22 cellular contexts compared by ENCODE assay signal in genomic region chr4:38495481-38495880, GRCh38.
A peak's percentile ranks its signal among the peaks of the same experiment; 100 is the strongest.
DNase-seq lines count a peak whose midpoint lies in the region; ATAC-seq and TF ChIP-seq lines count a peak whose summit lies in the region.
"Had no signal": no experiment of that assay in that cellular context is flagged by ENCODE, and none has a peak within 500 bp of the region (broad histone marks: within the 10 kb centered on the region; RNA-seq: fewer than 3 reads in every experiment).

No MANE protein-coding gene starts in this region.

- H3K27ac ChIP-seq in GM23338 (ENCODE audit: low read depth) = no peak overlapping the region
- H3K27ac ChIP-seq in endodermal cell (ENCODE audit: low read depth, low read length) = no peak overlapping the region
- no peak overlapping the region for H3K27ac ChIP-seq in mesendoderm (ENCODE audit: low read depth, low read length)
- H3K27ac ChIP-seq: KMS-11, SJSA1 had no signal

- no peak overlapping the region for H3K18ac ChIP-seq in mesendoderm (ENCODE audit: low read length)

- H2AK5ac ChIP-seq in mesendoderm (ENCODE audit: low read length) = no peak overlapping the region

- no peak overlapping the region for H3K27ac Mint-ChIP-seq in GM23338
- H3K27ac Mint-ChIP-seq in WTC11 = no peak overlapping the region
- H3K27ac Mint-ChIP-seq in endodermal cell = no peak overlapping the region
- no peak overlapping the region for H3K27ac Mint-ChIP-seq in mesothelial cell of epicardium
- H3K27ac Mint-ChIP-seq: CD8-positive, alpha-beta T cell; HFFc6 had no signal

- H3K9me3 Mint-ChIP-seq in GM23338 (no peaks in the 10 kb centered on the region), WTC11 (no peaks in the 10 kb centered on the region), endodermal cell (no peaks in the 10 kb centered on the region), mesothelial cell of epicardium (no peaks in the 10 kb centered on the region)
- H3K9me3 Mint-ChIP-seq: CD8-positive, alpha-beta T cell; HFFc6 had no signal

- H3K27me3 ChIP-seq in GM23338 (ENCODE audit: insufficient read depth) (no peaks in the 10 kb centered on the region), endodermal cell (ENCODE audit: control insufficient read depth, insufficient read depth, low read length, poor library complexity, severe bottlenecking) (no peaks in the 10 kb centered on the region), mesendoderm (ENCODE audit: insufficient read depth, low read length, poor library complexity) (no peaks in the 10 kb centered on the region)
- H3K27me3 ChIP-seq: SJSA1 had no signal

- H3K79me1 ChIP-seq in mesendoderm (ENCODE audit: low read length) = no peaks in the 10 kb centered on the region

- H3K4me2 ChIP-seq in GM23338 = no peak overlapping the region
- no peak overlapping the region for H3K4me2 ChIP-seq in mesendoderm (ENCODE audit: low read length)
- H3K4me2 ChIP-seq: KMS-11 had no signal

- ATAC-seq in GM23338 (peak; percentile 91), WTC11 (peak; percentile 85), GM21723 (IDR thresholded peaks at IDR 0.05; ENCODE audit: unreplicated experiment) (no peak)
- ATAC-seq: CD8-positive, alpha-beta T cell had no signal

- H2BK120ac ChIP-seq in mesendoderm (ENCODE audit: low read depth, low read length) = no peak overlapping the region

- H3K4me1 Mint-ChIP-seq in GM23338 (peaks cover 23% of the 10 kb centered on the region; the same call in 2 of the 3 replicates), WTC11 (peaks cover 24% of the 10 kb centered on the region), endodermal cell (peaks cover under 1% of the 10 kb centered on the region), mesothelial cell of epicardium (no peaks in the 10 kb centered on the region)

- H3K79me2 ChIP-seq in GM23338 (replicated peaks; ENCODE audit: insufficient read depth) (no peaks in the 10 kb centered on the region), mesendoderm (ENCODE audit: control insufficient read depth, insufficient read depth, low read length) (no peaks in the 10 kb centered on the region)

- H3K9me2 ChIP-seq in GM23338 (ENCODE audit: insufficient read depth) = peaks cover 9% of the 10 kb centered on the region; the same call in 1 of the 2 replicates

- H3K4me3 Mint-ChIP-seq in GM23338 (no peak overlapping the region), WTC11 (no peak overlapping the region), endodermal cell (no peak overlapping the region), mesothelial cell of epicardium (no peak overlapping the region)
- H3K4me3 Mint-ChIP-seq: CD8-positive, alpha-beta T cell; HFFc6 had no signal

- no peak overlapping the region for H2BK15ac ChIP-seq in mesendoderm (replicated peaks; ENCODE audit: low read depth)

- H3K9ac ChIP-seq in endodermal cell (ENCODE audit: extremely low read depth, low read length, poor library complexity, severe bottlenecking) (no peak overlapping the region), mesendoderm (ENCODE audit: low read length) (no peak overlapping the region)
- H3K9ac ChIP-seq: KMS-11 had no signal

- POLR2A ChIA-PET in WTC11 (lab: Charles Lee) = no interaction called here

- H4K20me1 ChIP-seq in GM23338 (replicated peaks; ENCODE audit: insufficient read depth) = no peaks in the 10 kb centered on the region

- peak overlapping the region; percentile 40; the same call in 1 of the 2 replicates for H2AFZ ChIP-seq in GM23338

- no peaks in the 10 kb centered on the region for H3K9me3 ChIP-seq in endodermal cell (ENCODE audit: control insufficient read depth, low read length)
- H3K9me3 ChIP-seq: SJSA1 had no signal

- H3K27me3 Mint-ChIP-seq in GM23338 (ENCODE audit: insufficient read depth, low read depth, poor library complexity) (no peaks in the 10 kb centered on the region), WTC11 (ENCODE audit: low read depth) (no peaks in the 10 kb centered on the region), endodermal cell (ENCODE audit: insufficient read depth) (no peaks in the 10 kb centered on the region), mesothelial cell of epicardium (ENCODE audit: low read depth) (no peaks in the 10 kb centered on the region)

- TF ChIP-seq CTCF in GM23338 (conservative IDR thresholded peaks at IDR 0.05; ENCODE audit: low read depth in 2 of 2) = no peak
- TF ChIP-seq CTCF in WTC11 (IDR thresholded peaks at IDR 0.05) = no peak
- TF ChIP-seq CTCF in endodermal cell (conservative IDR thresholded peaks at IDR 0.05) = no peak
- no peak for TF ChIP-seq CTCF in mesothelial cell of epicardium (IDR thresholded peaks at IDR 0.05; ENCODE audit: unreplicated experiment)

- H3F3A ChIP-seq in GM23338 (replicated peaks; ENCODE audit: low read depth) = no peaks in the 10 kb centered on the region

- H3K4me1 ChIP-seq in GM23338 (ENCODE audit: insufficient read depth) (peaks cover 4% of the 10 kb centered on the region; the same call in 1 of the 2 replicates), endodermal cell (ENCODE audit: control insufficient read depth, insufficient read depth, low read length) (no peaks in the 10 kb centered on the region), mesendoderm (ENCODE audit: control insufficient read depth, low read depth, low read length) (no peaks in the 10 kb centered on the region)
- H3K4me1 ChIP-seq: SJSA1 had no signal

- H4K8ac ChIP-seq in mesendoderm (ENCODE audit: low read depth, low read length) = no peak overlapping the region

- no peak overlapping the region for H4K5ac ChIP-seq in mesendoderm (ENCODE audit: low read length)

- CTCF ChIA-PET in WTC11 (lab: Charles Lee) = no interaction called here

- 61% methylated on average over 3 of the region's 3 CpGs; no CpG with 5 or more reads in 1 of the 2 experiments for WGBS in endodermal cell (ENCODE audit: insufficient coverage in 1 of 2, insufficient read length in 1 of 2), 2 experiments
- WGBS in mesendoderm (ENCODE audit: extremely low coverage, insufficient coverage, low lambda C conversion rate) = no CpG with 5 or more reads among the region's 3 CpGs

- no peaks in the 10 kb centered on the region for H3K36me3 Mint-ChIP-seq in GM23338 (ENCODE audit: low read depth)
- H3K36me3 Mint-ChIP-seq in WTC11 = no peaks in the 10 kb centered on the region
- no peaks in the 10 kb centered on the region for H3K36me3 Mint-ChIP-seq in endodermal cell (ENCODE audit: low read depth)
- H3K36me3 Mint-ChIP-seq in mesothelial cell of epicardium = no peaks in the 10 kb centered on the region
- H3K36me3 Mint-ChIP-seq: CD8-positive, alpha-beta T cell had no signal

- H3K23ac ChIP-seq in mesendoderm (ENCODE audit: low read length) = no peak overlapping the region

- H3K36me3 ChIP-seq in GM23338 (ENCODE audit: insufficient read depth) (no peaks in the 10 kb centered on the region), endodermal cell (ENCODE audit: control insufficient read depth, insufficient read depth, low read length) (no peaks in the 10 kb centered on the region), mesendoderm (ENCODE audit: control insufficient read depth, insufficient read depth, low read length) (no peaks in the 10 kb centered on the region)
- H3K36me3 ChIP-seq: SJSA1 had no signal

- DNase-seq in GM23338 (ENCODE audit: low spot score) = peak; percentile 78
- peak; percentile 31 for DNase-seq in WTC11 (ENCODE audit: low spot score)
- DNase-seq in endodermal cell = peak; percentile 56
- peak; percentile 48 for DNase-seq in mesendoderm
- DNase-seq in mesothelial cell of epicardium (ENCODE audit: low spot score in 2 of 2, unreplicated experiment in 2 of 2) = no peak
- DNase-seq in epidermal melanocyte (ENCODE audit: insufficient read length, low spot score) = no peak
- no peak for DNase-seq in activated naive CD4-positive, alpha-beta T cell (lab: John Stamatoyannopoulos, UW)
- DNase-seq: AML-193; C1 segment of cervical spinal cord; Calu3; CD8-positive, alpha-beta T cell; DMS153; HFFc6; NCI-H1092 treated with DMSO at 0.1 percent for 48 hours; NCI-H1436 treated with DMSO at 0.1 percent for 48 hours; NCI-H1930; NCI-H345; NCI-H524 treated with DMSO at 0.1 percent for 48 hours; OCI-M1 had no signal

- no peak overlapping the region for H2BK5ac ChIP-seq in mesendoderm (ENCODE audit: low read length)

- no peak overlapping the region for H3K4ac ChIP-seq in mesendoderm (ENCODE audit: low read depth, low read length)

- no peak overlapping the region for H3K56ac ChIP-seq in mesendoderm (ENCODE audit: low read length)

- no peak overlapping the region for H3K4me3 ChIP-seq in GM23338
- H3K4me3 ChIP-seq in endodermal cell (ENCODE audit: low read length) = no peak overlapping the region
- no peak overlapping the region for H3K4me3 ChIP-seq in mesendoderm (ENCODE audit: low read length)
- H3K4me3 ChIP-seq: SJSA1 had no signal

TF ChIP-seq in GM23338, 12 proteins besides CTCF, POLR2A, EP300 and RAD21 (continues in another document):
- TF ChIP-seq CREB1 (CRISPR knock-in tag; IDR thresholded peaks at IDR 0.05; ENCODE audit: low read depth) (no peak), POLR2AphosphoS5 (IDR thresholded peaks at IDR 0.05; ENCODE audit: low read depth) (no peak), ZNF331 (CRISPR knock-in tag; IDR thresholded peaks at IDR 0.05; ENCODE audit: low read depth) (no peak), JUNB (IDR thresholded peaks at IDR 0.05; ENCODE audit: unreplicated experiment) (no peak), NANOG (IDR thresholded peaks at IDR 0.05; ENCODE audit: borderline replicate concordance) (no peak)

TF ChIP-seq in WTC11, 78 proteins besides CTCF, POLR2A, EP300 and RAD21:
- TF ChIP-seq USF2 (CRISPR knock-in tag; IDR thresholded peaks at IDR 0.05) (no peak), ZBTB21 (CRISPR knock-in tag; IDR thresholded peaks at IDR 0.05; ENCODE audit: borderline replicate concordance) (no peak)

Comparison
In these comparisons a context has a peak if more than half of its experiments do, and no peak if none do; other contexts are left out.
1. DNase-seq: peak in GM23338 (single experiment), WTC11 (single experiment), endodermal cell (single experiment) and mesendoderm (single experiment); none in mesothelial cell of epicardium (0 of 2), epidermal melanocyte (single experiment) and activated naive CD4-positive, alpha-beta T cell (0 of 4).